1 cellular context compared by ENCODE assay signal in genomic region chr7:33790746-33791145, GRCh38.
TF ChIP-seq lines count a peak whose summit lies in the region.

No MANE protein-coding gene starts in this region.

TF ChIP-seq in H1, 55 proteins besides CTCF, POLR2A, EP300 and RAD21:
- TF ChIP-seq NANOG (IDR thresholded peaks at IDR 0.05; ENCODE audit: insufficient read depth, low read depth, low read length, poor library complexity, severe bottlenecking) (peak; percentile 54), POU5F1 (IDR thresholded peaks at IDR 0.05; ENCODE audit: low read depth, low read length) (no peak), TEAD4 (IDR thresholded peaks at IDR 0.05; ENCODE audit: low read depth, low read length) (peak; percentile 82), KDM1A (IDR thresholded peaks at IDR 0.05; ENCODE audit: borderline replicate concordance, low read length) (no peak)
TF ChIP-seq in H1: peak in this region for 2.
